Comparison of ENCODE assay signal across 8 cellular contexts in genomic region chr14:85447883-85448282, GRCh38.
"Had no signal": no experiment of that assay in that cellular context is flagged by ENCODE, and none has a peak within 500 bp of the region (broad histone marks: within the 10 kb centered on the region; RNA-seq: fewer than 3 reads in every experiment).

No MANE protein-coding gene starts in this region.

- H3K4me3 Mint-ChIP-seq: HFFc6 had no signal

- H3K9me3 ChIP-seq: HAP-1 had no signal

- H3K27ac Mint-ChIP-seq: HFFc6 had no signal

- FAIRE-seq: HTR-8/SVneo, K562 had no signal

- H3K9ac ChIP-seq: GM23248 had no signal

- DNase-seq: GM23248, HFFc6, IMR-90, KG1 had no signal

- H3K4me1 ChIP-seq: HAP-1 had no signal

- H3K9me3 Mint-ChIP-seq: HFFc6 had no signal

- H3K36me3 ChIP-seq: HAP-1 had no signal

- H3K27ac ChIP-seq: GM23248 had no signal

- H2AFZ ChIP-seq: GM23248 had no signal

- ATAC-seq: HCT116, K562 had no signal

- H3K4me3 ChIP-seq: GM23248, HAP-1, K562 had no signal
